ENCODE assay signal across 19 cellular contexts in the genomic region with DNA sequence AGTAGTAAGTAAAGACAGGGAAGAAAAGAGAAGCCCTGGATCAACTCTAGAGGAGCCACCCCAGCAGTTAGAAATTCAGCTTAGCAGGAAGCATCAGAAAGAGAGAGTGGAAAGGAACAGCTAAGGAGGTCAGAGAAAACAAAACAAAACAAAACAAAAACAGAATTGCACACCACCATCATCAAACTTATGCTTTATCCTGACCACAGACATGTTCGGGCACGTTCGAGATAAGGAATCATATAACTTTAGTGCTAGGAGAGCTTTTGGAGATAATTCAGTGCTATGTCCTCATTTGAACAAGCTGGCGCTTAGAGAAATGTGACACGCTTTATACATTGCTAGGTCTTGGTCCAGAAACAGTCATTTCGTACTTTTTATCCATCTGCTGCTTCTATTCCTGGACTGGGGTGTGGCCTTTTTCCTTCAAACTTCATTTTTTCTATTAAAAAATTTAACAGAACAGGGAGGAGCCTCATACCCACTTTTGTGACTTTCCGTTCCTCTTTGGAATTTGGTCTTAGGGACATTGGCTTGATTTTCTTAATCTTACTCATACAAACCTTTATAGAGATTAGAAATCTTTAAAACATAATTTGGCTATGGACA.
DNase-seq lines count a peak whose midpoint lies in the region; ATAC-seq, FAIRE-seq and TF ChIP-seq lines count a peak whose summit lies in the region.
"Had no signal": no experiment of that assay in that cellular context is flagged by ENCODE, and none has a peak within 500 bp of the region (broad histone marks: within the 10 kb centered on the region; RNA-seq: fewer than 3 reads in every experiment).

No MANE protein-coding gene starts in this region.

- TF ChIP-seq CTCF in HEK293 (tag by site-specific recombination; IDR thresholded peaks at IDR 0.05) (no peak), H1 (IDR thresholded peaks at IDR 0.05; ENCODE audit: control extremely low read depth in 1 of 3, insufficient read depth in 1 of 3, low read depth in 1 of 3, low read length in 3 of 3) (no peak), neural progenitor cell (IDR thresholded peaks at IDR 0.05) (no peak), GM10248 (IDR thresholded peaks at IDR 0.05; ENCODE audit: control extremely low read depth, extremely low read depth, low read depth, missing control alignments) (no peak)

- TF ChIP-seq RAD21 in H1 (IDR thresholded peaks at IDR 0.05 in 1 of 2, conservative IDR thresholded peaks at IDR 0.05 in 1 of 2; ENCODE audit: low read depth in 2 of 2, low read length in 2 of 2) = no peak

- WGBS in H1 (ENCODE audit: extremely low coverage in 1 of 2, insufficient coverage in 1 of 2, insufficient read length in 1 of 2, insufficient replicate concordance in 2 of 2, low coverage in 1 of 2, low lambda C conversion rate in 2 of 2, missing lambda C conversion rate in 1 of 2), 2 experiments = 92% methylated on average over 7 of the region's 7 CpGs; no CpG with 5 or more reads in 1 of the 2 experiments

- CTCF ChIA-PET in HEK293 (lab: Yijun Ruan, JAX) (interaction anchor here (0.6 to 6.8 kb wide), 4 partner anchors 9 to 54 kb away, joined by 3 to 103 read pairs (median 3); no protein-coding TSS in a partner anchor), H1 (lab: Charles Lee; ENCODE audit: partially characterized antibody) (interaction anchor here (0.5 to 4.0 kb wide), 7 partner anchors 12 to 322 kb away, joined by 3 to 25 read pairs (median 5); no protein-coding TSS in a partner anchor), GM10248 (lab: Yijun Ruan, JAX) (interaction anchor here (1.2 to 13.4 kb wide), 6 partner anchors 10 to 322 kb away, joined by 3 to 328 read pairs (median 8); no protein-coding TSS in a partner anchor)

- no peak overlapping the region for H3K4ac ChIP-seq in H1 (replicated peaks; ENCODE audit: insufficient read length, low read depth, low read length)

- H2BK5ac ChIP-seq in H1 (ENCODE audit: low read depth, low read length) = peak overlapping the region; percentile 2; the same call in 1 of the 2 replicates

- no peaks in the 10 kb centered on the region for H3K36me3 ChIP-seq in BLaER1 treated with 17β-estradiol and CSF1 and Interleukin-3, amounts not matched to agents 10 nM and 100 nM
- no peaks in the 10 kb centered on the region for H3K36me3 ChIP-seq in HEK293 (ENCODE audit: control insufficient read depth in 2 of 2, insufficient read depth in 1 of 2, low read length in 2 of 2)
- no peaks in the 10 kb centered on the region for H3K36me3 ChIP-seq in H1 (ENCODE audit: control insufficient read depth in 2 of 4, insufficient read depth in 4 of 4, low read length in 3 of 4)
- H3K36me3 ChIP-seq in neural progenitor cell = no peaks in the 10 kb centered on the region
- H3K36me3 ChIP-seq: Peyer's patch had no signal

- H2BK15ac ChIP-seq in H1 (ENCODE audit: low read length) = no peak overlapping the region

- peak overlapping the region in 1 of 11 experiments; percentile 36; a peak in 2 of 22 replicates for H3K9ac ChIP-seq in BLaER1 treated with 17β-estradiol and CSF1 and Interleukin-3, amounts not matched to agents 10 nM and 100 nM
- H3K9ac ChIP-seq in H1 (replicated peaks in 1 of 4; ENCODE audit: extremely low read depth in 1 of 4, low read depth in 3 of 4, low read length in 3 of 4) (no peak overlapping the region), neural progenitor cell (no peak overlapping the region)

- H3K23ac ChIP-seq in H1 (ENCODE audit: insufficient read length) = no peak overlapping the region

- H3K27ac Mint-ChIP-seq in neural progenitor cell = no peak overlapping the region

- peaks cover 0 to 51% (median 20%) of the 10 kb centered on the region in 10 experiments; a peak in 13 of 20 replicates for H3K4me1 ChIP-seq in BLaER1 treated with 17β-estradiol and CSF1 and Interleukin-3, amounts not matched to agents 10 nM and 100 nM
- peaks cover 11% of the 10 kb centered on the region for H3K4me1 ChIP-seq in HEK293 (ENCODE audit: control insufficient read depth, insufficient read depth, low read length)
- no peaks in the 10 kb centered on the region for H3K4me1 ChIP-seq in H1 (replicated peaks in 1 of 4; ENCODE audit: control insufficient read depth in 3 of 4, insufficient read depth in 4 of 4, low read length in 3 of 4)
- H3K4me1 ChIP-seq in neural progenitor cell = no peaks in the 10 kb centered on the region
- H3K4me1 ChIP-seq: Peyer's patch had no signal

- H3K27me3 ChIP-seq in BLaER1 treated with 17β-estradiol and CSF1 and Interleukin-3, amounts not matched to agents 10 nM and 100 nM = no peaks in the 10 kb centered on the region
- H3K27me3 ChIP-seq in H1 (replicated peaks in 1 of 4; ENCODE audit: control insufficient read depth in 3 of 4, extremely low read depth in 1 of 4, insufficient read depth in 3 of 4, low read length in 3 of 4) (no peaks in the 10 kb centered on the region), neural progenitor cell (no peaks in the 10 kb centered on the region)
- H3K27me3 ChIP-seq: Peyer's patch had no signal

- H3K4me3 Mint-ChIP-seq in neural progenitor cell = no peak overlapping the region

- H3F3A ChIP-seq in neural progenitor cell (ENCODE audit: low read depth) = no peaks in the 10 kb centered on the region

- FAIRE-seq in H1 (lab: Jason Lieb, UNC) = no peak
- FAIRE-seq: colon, GM18507 had no signal

- H2AFZ ChIP-seq in H1 (ENCODE audit: low read length) (peak overlapping the region; percentile 99), neural progenitor cell (replicated peaks) (peak overlapping the region; percentile 45)

- H3K18ac ChIP-seq in H1 (ENCODE audit: extremely low read depth, low read length) = no peak overlapping the region

- H3K79me2 ChIP-seq in H1 (ENCODE audit: control insufficient read depth in 1 of 2, insufficient read depth in 2 of 2, low read length in 2 of 2) (no peaks in the 10 kb centered on the region), neural progenitor cell (ENCODE audit: low read depth) (no peaks in the 10 kb centered on the region)

- ATAC-seq in esophagus mucosa (no peak), HG02938 (IDR thresholded peaks at IDR 0.05; ENCODE audit: unreplicated experiment) (no peak)

- H3K4me1 Mint-ChIP-seq in neural progenitor cell = peaks cover 3% of the 10 kb centered on the region

- no peak overlapping the region for H3K56ac ChIP-seq in H1 (replicated peaks; ENCODE audit: insufficient read length, low read depth, low read length)

- H3K4me2 ChIP-seq in BLaER1 treated with 17β-estradiol and CSF1 and Interleukin-3, amounts not matched to agents 10 nM and 100 nM = peak overlapping the region in 7 of 11 experiments; percentile 8 to 76 (median 59); a peak in 12 of 22 replicates
- H3K4me2 ChIP-seq in H1 (ENCODE audit: insufficient read depth in 1 of 2, low read depth in 2 of 2, low read length in 2 of 2) = no peak overlapping the region
- no peak overlapping the region for H3K4me2 ChIP-seq in neural progenitor cell

- no peak overlapping the region for H2AK5ac ChIP-seq in H1 (ENCODE audit: low read depth, low read length)

- no peak overlapping the region for H4K8ac ChIP-seq in H1 (ENCODE audit: extremely low read depth, insufficient read depth, low read length)

- peaks cover 2% of the 10 kb centered on the region for H3K27me3 Mint-ChIP-seq in neural progenitor cell (ENCODE audit: insufficient read depth, low read depth)

- H2BK20ac ChIP-seq in H1 (ENCODE audit: low read length) = no peak overlapping the region

- H4K91ac ChIP-seq in H1 (replicated peaks; ENCODE audit: insufficient read length, low read length) = no peak overlapping the region

- H3K14ac ChIP-seq in H1 (ENCODE audit: insufficient read length) = no peak overlapping the region

- no peak for TF ChIP-seq EP300 in H1 (IDR thresholded peaks at IDR 0.05; ENCODE audit: borderline replicate concordance in 1 of 2, low read depth in 2 of 2, low read length in 2 of 2)

- H3K27ac ChIP-seq in BLaER1 treated with 17β-estradiol and CSF1 and Interleukin-3, amounts not matched to agents 10 nM and 100 nM = peak overlapping the region in 6 of 11 experiments; percentile 15 to 76 (median 36); a peak in 11 of 22 replicates
- peak overlapping the region; percentile 36 for H3K27ac ChIP-seq in HEK293 (ENCODE audit: extremely low read depth, low read depth, low read length)
- no peak overlapping the region for H3K27ac ChIP-seq in H1 (ENCODE audit: low read depth, low read length)
- H3K27ac ChIP-seq in neural progenitor cell = no peak overlapping the region
- H3K27ac ChIP-seq: epithelial cell of prostate had no signal

- no peak overlapping the region for H4K5ac ChIP-seq in H1 (ENCODE audit: insufficient read length, low read depth, low read length)

- H3K9me3 ChIP-seq in BLaER1 treated with 17β-estradiol and CSF1 and Interleukin-3, amounts not matched to agents 10 nM and 100 nM (replicated peaks in 1 of 11) = no peaks in the 10 kb centered on the region
- no peaks in the 10 kb centered on the region for H3K9me3 ChIP-seq in HEK293 (ENCODE audit: control insufficient read depth, insufficient read depth, low read depth, low read length)
- no peaks in the 10 kb centered on the region for H3K9me3 ChIP-seq in H1 (ENCODE audit: insufficient read depth in 2 of 2, low read depth in 1 of 2, low read length in 1 of 2)
- H3K9me3 ChIP-seq in neural progenitor cell (ENCODE audit: low read depth) = no peaks in the 10 kb centered on the region
- H3K9me3 ChIP-seq: Peyer's patch had no signal

- POLR2A ChIA-PET in HEK293 (lab: Yijun Ruan, JAX) (no interaction called here), H1 (lab: Charles Lee; ENCODE audit: partially characterized antibody) (no interaction called here), GM10248 (lab: Yijun Ruan, JAX) (no interaction called here)

- no peaks in the 10 kb centered on the region for H3K79me1 ChIP-seq in H1 (ENCODE audit: low read depth, low read length)

- no peaks in the 10 kb centered on the region for H3K36me3 Mint-ChIP-seq in neural progenitor cell

- H3K9me3 Mint-ChIP-seq in neural progenitor cell = no peaks in the 10 kb centered on the region

- H3K4me3 ChIP-seq in BLaER1 treated with 17β-estradiol and CSF1 and Interleukin-3, amounts not matched to agents 10 nM and 100 nM = no peak overlapping the region
- H3K4me3 ChIP-seq in HEK293 (ENCODE audit: low read depth, low read length) = no peak overlapping the region
- H3K4me3 ChIP-seq in H1 (ENCODE audit: extremely low read depth in 1 of 4, insufficient read depth in 2 of 4, low read depth in 3 of 4, low read length in 4 of 4) = no peak overlapping the region
- H3K4me3 ChIP-seq in neural progenitor cell = no peak overlapping the region
- H3K4me3 ChIP-seq: Peyer's patch had no signal

- no peaks in the 10 kb centered on the region for H3K23me2 ChIP-seq in H1 (ENCODE audit: low read depth, low read length)

- no peak for DNase-seq in H1 (ENCODE audit: low read depth in 1 of 2, low spot score in 2 of 2)
- no peak for DNase-seq in neural progenitor cell (ENCODE audit: low spot score)
- DNase-seq in GM10248 (ENCODE audit: extremely low spot score) = no peak
- no peak for DNase-seq in activated T-cell treated with anti-CD3 and anti-CD28 coated beads, Interleukin-2, amount 50 U/mL, for 48 hours
- DNase-seq: activated effector memory CD4-positive, alpha-beta T cell treated with Interleukin-2 at 50 U/mL for 16 hours; anterior cingulate cortex; glutamatergic neuron; MM.1S; NCI-H2107; NCI-H69; Peyer's patch; retina had no signal

- H2BK120ac ChIP-seq in H1 (replicated peaks; ENCODE audit: low read depth, low read length) = no peak overlapping the region

- H4K20me1 ChIP-seq in BLaER1 treated with 17β-estradiol and CSF1 and Interleukin-3, amounts not matched to agents 10 nM and 100 nM = no peaks in the 10 kb centered on the region
- no peaks in the 10 kb centered on the region for H4K20me1 ChIP-seq in H1 (replicated peaks in 1 of 2; ENCODE audit: control insufficient read depth in 1 of 2, insufficient read depth in 2 of 2, low read length in 2 of 2)
- H4K20me1 ChIP-seq in neural progenitor cell (ENCODE audit: low read depth) = no peaks in the 10 kb centered on the region

- no peak overlapping the region for H2BK12ac ChIP-seq in H1 (ENCODE audit: low read depth, low read length)

- TF ChIP-seq POLR2A in H1 (IDR thresholded peaks at IDR 0.05; ENCODE audit: control extremely low read depth in 1 of 2, low read depth in 2 of 2, low read length in 2 of 2) = no peak

Comparison
In these comparisons a context has a peak if more than half of its experiments do, and no peak if none do; other contexts are left out.
1. H3K27ac ChIP-seq: peak in BLaER1 treated with 17β-estradiol and CSF1 and Interleukin-3, amounts not matched to agents 10 nM and 100 nM (6 of 11) and HEK293 (single experiment); none in H1 (single experiment) and neural progenitor cell (single experiment).
2. H3K4me2 ChIP-seq: peak in BLaER1 treated with 17β-estradiol and CSF1 and Interleukin-3, amounts not matched to agents 10 nM and 100 nM (7 of 11); none in H1 (0 of 2) and neural progenitor cell (single experiment).